2 cellular contexts compared by ENCODE assay signal in the genomic region with DNA sequence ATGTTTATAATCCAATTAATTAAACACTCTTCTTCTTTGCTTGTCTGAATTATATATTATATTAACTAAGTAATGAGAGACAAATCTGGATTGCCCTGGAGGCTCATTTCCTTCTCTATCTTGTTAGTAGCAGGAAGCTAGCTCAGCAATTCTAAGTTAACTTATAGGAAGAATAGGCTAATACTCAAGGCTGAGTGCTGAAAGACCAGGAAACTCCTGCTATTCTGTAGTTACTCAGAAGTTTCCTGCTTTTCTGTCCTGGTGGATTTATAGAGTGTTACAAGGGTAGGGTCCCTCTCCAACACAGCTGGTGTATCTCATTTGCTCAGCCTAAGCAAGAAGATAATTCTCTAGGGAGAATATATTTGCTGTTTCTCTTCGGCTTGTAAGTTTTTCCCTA.
TF ChIP-seq lines count a peak whose summit lies in the region.

No MANE protein-coding gene starts in this region.

TF ChIP-seq in GM23338, 12 proteins besides CTCF, POLR2A, EP300 and RAD21 (continued from another document):
- TF ChIP-seq, protein P1, sequence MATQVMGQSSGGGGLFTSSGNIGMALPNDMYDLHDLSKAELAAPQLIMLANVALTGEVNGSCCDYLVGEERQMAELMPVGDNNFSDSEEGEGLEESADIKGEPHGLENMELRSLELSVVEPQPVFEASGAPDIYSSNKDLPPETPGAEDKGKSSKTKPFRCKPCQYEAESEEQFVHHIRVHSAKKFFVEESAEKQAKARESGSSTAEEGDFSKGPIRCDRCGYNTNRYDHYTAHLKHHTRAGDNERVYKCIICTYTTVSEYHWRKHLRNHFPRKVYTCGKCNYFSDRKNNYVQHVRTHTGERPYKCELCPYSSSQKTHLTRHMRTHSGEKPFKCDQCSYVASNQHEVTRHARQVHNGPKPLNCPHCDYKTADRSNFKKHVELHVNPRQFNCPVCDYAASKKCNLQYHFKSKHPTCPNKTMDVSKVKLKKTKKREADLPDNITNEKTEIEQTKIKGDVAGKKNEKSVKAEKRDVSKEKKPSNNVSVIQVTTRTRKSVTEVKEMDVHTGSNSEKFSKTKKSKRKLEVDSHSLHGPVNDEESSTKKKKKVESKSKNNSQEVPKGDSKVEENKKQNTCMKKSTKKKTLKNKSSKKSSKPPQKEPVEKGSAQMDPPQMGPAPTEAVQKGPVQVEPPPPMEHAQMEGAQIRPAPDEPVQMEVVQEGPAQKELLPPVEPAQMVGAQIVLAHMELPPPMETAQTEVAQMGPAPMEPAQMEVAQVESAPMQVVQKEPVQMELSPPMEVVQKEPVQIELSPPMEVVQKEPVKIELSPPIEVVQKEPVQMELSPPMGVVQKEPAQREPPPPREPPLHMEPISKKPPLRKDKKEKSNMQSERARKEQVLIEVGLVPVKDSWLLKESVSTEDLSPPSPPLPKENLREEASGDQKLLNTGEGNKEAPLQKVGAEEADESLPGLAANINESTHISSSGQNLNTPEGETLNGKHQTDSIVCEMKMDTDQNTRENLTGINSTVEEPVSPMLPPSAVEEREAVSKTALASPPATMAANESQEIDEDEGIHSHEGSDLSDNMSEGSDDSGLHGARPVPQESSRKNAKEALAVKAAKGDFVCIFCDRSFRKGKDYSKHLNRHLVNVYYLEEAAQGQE (IDR thresholded peaks at IDR 0.05; ENCODE audit: unreplicated experiment), result no peak
- TF ChIP-seq CREB1 (CRISPR knock-in tag; IDR thresholded peaks at IDR 0.05; ENCODE audit: low read depth) (no peak), POLR2AphosphoS5 (IDR thresholded peaks at IDR 0.05; ENCODE audit: low read depth) (no peak), NANOG (IDR thresholded peaks at IDR 0.05; ENCODE audit: borderline replicate concordance) (no peak), JUNB (IDR thresholded peaks at IDR 0.05; ENCODE audit: unreplicated experiment) (no peak), EZH2phosphoT487 (IDR thresholded peaks at IDR 0.05; ENCODE audit: unreplicated experiment) (no peak), ZNF114 (CRISPR knock-in tag; IDR thresholded peaks at IDR 0.05) (no peak), EZH2 (IDR thresholded peaks at IDR 0.05; ENCODE audit: low read depth, unreplicated experiment) (no peak)
- TF ChIP-seq, protein P2, sequence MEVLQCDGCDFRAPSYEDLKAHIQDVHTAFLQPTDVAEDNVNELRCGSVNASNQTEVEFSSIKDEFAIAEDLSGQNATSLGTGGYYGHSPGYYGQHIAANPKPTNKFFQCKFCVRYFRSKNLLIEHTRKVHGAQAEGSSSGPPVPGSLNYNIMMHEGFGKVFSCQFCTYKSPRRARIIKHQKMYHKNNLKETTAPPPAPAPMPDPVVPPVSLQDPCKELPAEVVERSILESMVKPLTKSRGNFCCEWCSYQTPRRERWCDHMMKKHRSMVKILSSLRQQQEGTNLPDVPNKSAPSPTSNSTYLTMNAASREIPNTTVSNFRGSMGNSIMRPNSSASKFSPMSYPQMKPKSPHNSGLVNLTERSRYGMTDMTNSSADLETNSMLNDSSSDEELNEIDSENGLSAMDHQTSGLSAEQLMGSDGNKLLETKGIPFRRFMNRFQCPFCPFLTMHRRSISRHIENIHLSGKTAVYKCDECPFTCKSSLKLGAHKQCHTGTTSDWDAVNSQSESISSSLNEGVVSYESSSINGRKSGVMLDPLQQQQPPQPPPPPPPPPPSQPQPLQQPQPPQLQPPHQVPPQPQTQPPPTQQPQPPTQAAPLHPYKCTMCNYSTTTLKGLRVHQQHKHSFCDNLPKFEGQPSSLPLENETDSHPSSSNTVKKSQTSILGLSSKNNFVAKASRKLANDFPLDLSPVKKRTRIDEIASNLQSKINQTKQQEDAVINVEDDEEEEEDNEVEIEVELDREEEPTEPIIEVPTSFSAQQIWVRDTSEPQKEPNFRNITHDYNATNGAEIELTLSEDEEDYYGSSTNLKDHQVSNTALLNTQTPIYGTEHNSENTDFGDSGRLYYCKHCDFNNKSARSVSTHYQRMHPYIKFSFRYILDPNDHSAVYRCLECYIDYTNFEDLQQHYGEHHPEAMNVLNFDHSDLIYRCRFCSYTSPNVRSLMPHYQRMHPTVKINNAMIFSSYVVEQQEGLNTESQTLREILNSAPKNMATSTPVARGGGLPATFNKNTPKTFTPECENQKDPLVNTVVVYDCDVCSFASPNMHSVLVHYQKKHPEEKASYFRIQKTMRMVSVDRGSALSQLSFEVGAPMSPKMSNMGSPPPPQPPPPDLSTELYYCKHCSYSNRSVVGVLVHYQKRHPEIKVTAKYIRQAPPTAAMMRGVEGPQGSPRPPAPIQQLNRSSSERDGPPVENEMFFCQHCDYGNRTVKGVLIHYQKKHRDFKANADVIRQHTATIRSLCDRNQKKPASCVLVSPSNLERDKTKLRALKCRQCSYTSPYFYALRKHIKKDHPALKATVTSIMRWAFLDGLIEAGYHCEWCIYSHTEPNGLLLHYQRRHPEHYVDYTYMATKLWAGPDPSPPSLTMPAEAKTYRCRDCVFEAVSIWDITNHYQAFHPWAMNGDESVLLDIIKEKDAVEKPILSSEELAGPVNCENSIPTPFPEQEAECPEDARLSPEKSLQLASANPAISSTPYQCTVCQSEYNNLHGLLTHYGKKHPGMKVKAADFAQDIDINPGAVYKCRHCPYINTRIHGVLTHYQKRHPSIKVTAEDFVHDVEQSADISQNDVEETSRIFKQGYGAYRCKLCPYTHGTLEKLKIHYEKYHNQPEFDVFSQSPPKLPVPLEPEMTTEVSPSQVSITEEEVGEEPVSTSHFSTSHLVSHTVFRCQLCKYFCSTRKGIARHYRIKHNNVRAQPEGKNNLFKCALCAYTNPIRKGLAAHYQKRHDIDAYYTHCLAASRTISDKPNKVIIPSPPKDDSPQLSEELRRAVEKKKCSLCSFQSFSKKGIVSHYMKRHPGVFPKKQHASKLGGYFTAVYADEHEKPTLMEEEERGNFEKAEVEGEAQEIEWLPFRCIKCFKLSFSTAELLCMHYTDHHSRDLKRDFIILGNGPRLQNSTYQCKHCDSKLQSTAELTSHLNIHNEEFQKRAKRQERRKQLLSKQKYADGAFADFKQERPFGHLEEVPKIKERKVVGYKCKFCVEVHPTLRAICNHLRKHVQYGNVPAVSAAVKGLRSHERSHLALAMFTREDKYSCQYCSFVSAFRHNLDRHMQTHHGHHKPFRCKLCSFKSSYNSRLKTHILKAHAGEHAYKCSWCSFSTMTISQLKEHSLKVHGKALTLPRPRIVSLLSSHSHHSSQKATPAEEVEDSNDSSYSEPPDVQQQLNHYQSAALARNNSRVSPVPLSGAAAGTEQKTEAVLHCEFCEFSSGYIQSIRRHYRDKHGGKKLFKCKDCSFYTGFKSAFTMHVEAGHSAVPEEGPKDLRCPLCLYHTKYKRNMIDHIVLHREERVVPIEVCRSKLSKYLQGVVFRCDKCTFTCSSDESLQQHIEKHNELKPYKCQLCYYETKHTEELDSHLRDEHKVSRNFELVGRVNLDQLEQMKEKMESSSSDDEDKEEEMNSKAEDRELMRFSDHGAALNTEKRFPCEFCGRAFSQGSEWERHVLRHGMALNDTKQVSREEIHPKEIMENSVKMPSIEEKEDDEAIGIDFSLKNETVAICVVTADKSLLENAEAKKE (CRISPR knock-in tag; IDR thresholded peaks at IDR 0.05), result no peak
- TF ChIP-seq, protein P3, sequence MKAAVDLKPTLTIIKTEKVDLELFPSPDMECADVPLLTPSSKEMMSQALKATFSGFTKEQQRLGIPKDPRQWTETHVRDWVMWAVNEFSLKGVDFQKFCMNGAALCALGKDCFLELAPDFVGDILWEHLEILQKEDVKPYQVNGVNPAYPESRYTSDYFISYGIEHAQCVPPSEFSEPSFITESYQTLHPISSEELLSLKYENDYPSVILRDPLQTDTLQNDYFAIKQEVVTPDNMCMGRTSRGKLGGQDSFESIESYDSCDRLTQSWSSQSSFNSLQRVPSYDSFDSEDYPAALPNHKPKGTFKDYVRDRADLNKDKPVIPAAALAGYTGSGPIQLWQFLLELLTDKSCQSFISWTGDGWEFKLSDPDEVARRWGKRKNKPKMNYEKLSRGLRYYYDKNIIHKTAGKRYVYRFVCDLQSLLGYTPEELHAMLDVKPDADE (IDR thresholded peaks at IDR 0.05), result no peak

TF ChIP-seq in endothelial cell of umbilical vein, 7 proteins besides CTCF, POLR2A, EP300 and RAD21 (continued from another document):
- TF ChIP-seq FOS (IDR thresholded peaks at IDR 0.05; ENCODE audit: borderline replicate concordance, insufficient read depth, low read length), result no peak
TF ChIP-seq in endothelial cell of umbilical vein: peak in this region for 0.
